In genomic region chr12:104456417-104456949, GRCh38 we compare ENCODE assay signal across 8 cellular contexts. TPM values are rescaled to one million over a fixed set of nuclear protein-coding genes. Genes with fewer than 3 reads are reported as not detected.
DNase-seq lines count a peak whose midpoint lies in the region; ATAC-seq and TF ChIP-seq lines count a peak whose summit lies in the region.

CHST11 (plus strand) TSS chr12:104456948.

- H2AFZ ChIP-seq in Loucy (ENCODE audit: low read length) = peak within 1 kb of the TSS; percentile 66
- peak within 1 kb of the TSS; percentile 90 for H2AFZ ChIP-seq in neuron (ENCODE audit: low read depth, low read length)

- H3K4me1 ChIP-seq in Loucy (ENCODE audit: insufficient read depth, low read length, poor library complexity, severe bottlenecking) (peaks cover 36% of the 10 kb centered on the region), gastroesophageal sphincter (peaks cover 0 to 50% (median 9%) of the 10 kb centered on the region in 3 donors), neuron (ENCODE audit: insufficient read depth, low read length) (peaks cover 30% of the 10 kb centered on the region), subcutaneous abdominal adipose tissue (ENCODE audit: control insufficient read depth in 5 of 5, insufficient read depth in 5 of 5, low read length in 5 of 5) (peaks cover 3 to 49% (median 40%) of the 10 kb centered on the region in 5 donors)

- peak within 1 kb of the TSS in 3 of 4 donors; percentile 72 to 87 (median 77) for H3K27ac ChIP-seq in gastroesophageal sphincter
- peak within 1 kb of the TSS; percentile 54 for H3K27ac ChIP-seq in subcutaneous abdominal adipose tissue (ENCODE audit: low read depth, low read length)

- TF ChIP-seq CTCF in Loucy (conservative IDR thresholded peaks at IDR 0.05; ENCODE audit: low read length) = peak; percentile 34
- peak in 3 of 4 experiments; percentile 43 to 45 (median 44) for TF ChIP-seq CTCF in gastroesophageal sphincter (IDR thresholded peaks at IDR 0.05)

- ATAC-seq in gastroesophageal sphincter = peak; percentile 88

- peak; percentile 93 for DNase-seq in Daoy (ENCODE audit: low read depth)
- peak; percentile 31 for DNase-seq in GOT3 (lab: John Stamatoyannopoulos, UW)
- DNase-seq in SK-N-DZ (ENCODE audit: low spot score) = peak; percentile 90
- peak; percentile 79 for DNase-seq in activated naive CD4-positive, alpha-beta T cell treated with Interleukin-2 at 50 U/mL for 16 hours

- TF ChIP-seq POLR2A in gastroesophageal sphincter (IDR thresholded peaks at IDR 0.05) = no peak

- no peaks in the 10 kb centered on the region for H3F3A ChIP-seq in Loucy (ENCODE audit: low read depth)

- H3K9me3 ChIP-seq in Loucy (ENCODE audit: insufficient read depth, low read depth, low read length) = no peaks in the 10 kb centered on the region
- no peaks in the 10 kb centered on the region for H3K9me3 ChIP-seq in gastroesophageal sphincter
- H3K9me3 ChIP-seq in neuron (ENCODE audit: low read length) = no peaks in the 10 kb centered on the region
- no peaks in the 10 kb centered on the region for H3K9me3 ChIP-seq in subcutaneous abdominal adipose tissue (ENCODE audit: control insufficient read depth in 5 of 5, low read length in 5 of 5)

- TF ChIP-seq EP300 in gastroesophageal sphincter (IDR thresholded peaks at IDR 0.05) = no peak

- no peaks in the 10 kb centered on the region for H3K9me2 ChIP-seq in Loucy (replicated peaks; ENCODE audit: low read depth, low read length)

- peak within 1 kb of the TSS; percentile 100 for H3K9ac ChIP-seq in Loucy (ENCODE audit: low read depth, low read length, poor library complexity, severe bottlenecking)
- peak within 1 kb of the TSS; percentile 70 to 87 (median 73) for H3K9ac ChIP-seq in subcutaneous abdominal adipose tissue (ENCODE audit: low read length in 5 of 5)

- peak within 1 kb of the TSS; percentile 98 for H3K4me2 ChIP-seq in Loucy (ENCODE audit: low read depth, low read length, poor library complexity, severe bottlenecking)

- H4K20me1 ChIP-seq in Loucy (ENCODE audit: insufficient read depth, low read length, poor library complexity, severe bottlenecking) = peaks cover 50% of the 10 kb centered on the region

- H3K27me3 ChIP-seq in Loucy (ENCODE audit: insufficient read depth, low read length, poor library complexity, severe bottlenecking) = peaks cover 16% of the 10 kb centered on the region
- no peaks in the 10 kb centered on the region for H3K27me3 ChIP-seq in gastroesophageal sphincter
- no peaks in the 10 kb centered on the region for H3K27me3 ChIP-seq in neuron (ENCODE audit: insufficient read depth, low read length)
- H3K27me3 ChIP-seq in subcutaneous abdominal adipose tissue (ENCODE audit: control insufficient read depth in 5 of 5, insufficient read depth in 4 of 5, low read length in 5 of 5) = peaks cover 0 to 15% (median 4%) of the 10 kb centered on the region in 5 donors

- H3K4me3 ChIP-seq in Loucy (ENCODE audit: low read length, poor library complexity, severe bottlenecking) = peak within 1 kb of the TSS; percentile 97
- peak within 1 kb of the TSS; percentile 62 to 75 for H3K4me3 ChIP-seq in gastroesophageal sphincter
- H3K4me3 ChIP-seq in neuron (ENCODE audit: low read length) = peak within 1 kb of the TSS; percentile 74
- H3K4me3 ChIP-seq in subcutaneous abdominal adipose tissue (ENCODE audit: low read depth in 1 of 5, low read length in 5 of 5) = peak within 1 kb of the TSS; percentile 75 to 85 (median 83)

- peaks cover 68% of the 10 kb centered on the region for H3K79me2 ChIP-seq in Loucy (ENCODE audit: insufficient read depth, low read length)

- H3K36me3 ChIP-seq in Loucy (ENCODE audit: insufficient read depth, low read length) (peaks cover 15% of the 10 kb centered on the region; the same call in 1 of the 2 replicates), gastroesophageal sphincter (no peaks in the 10 kb centered on the region), neuron (ENCODE audit: insufficient read depth, low read length) (no peaks in the 10 kb centered on the region), subcutaneous abdominal adipose tissue (ENCODE audit: control insufficient read depth in 5 of 5, insufficient read depth in 5 of 5, low read length in 5 of 5) (no peaks in the 10 kb centered on the region)

- 2% methylated on average over 9 to 26 of the region's 47 CpGs for WGBS in gastroesophageal sphincter (ENCODE audit: low coverage in 1 of 2), 2 donors

RNA-seq across cellular contexts. Expression of gene CHST11, which starts in this region (rescaled TPM):
- 28.8 and 37.8 TPM in 2 replicates for total RNA-seq in Daoy (2014; rRNA removed; shearing (Covaris generic))
- polyA plus RNA-seq in SK-N-DZ (2014; cell fraction: cytosol; rRNA removed) = 6.9 and 7.2 TPM in 2 replicates
- polyA plus RNA-seq in SK-N-DZ (2014; cell fraction: nucleus; rRNA removed) = 2.9 and 7.1 TPM in 2 replicates
- total RNA-seq in gastroesophageal sphincter = 10 to 100 TPM in 2 of 4 donors, 1 to 10 TPM in 2; 4.3 to 15.6 (median 11.0) TPM

Comparison
In these comparisons a context has a peak if more than half of its experiments do, and no peak if none do; other contexts are left out.
1. Peak in every context shown above with its lines: DNase-seq, ATAC-seq, H3K4me3 ChIP-seq and H3K27ac ChIP-seq.
2. DNase-seq: peak in every context shown above with its lines; median percentile 93 in Daoy; 90 in SK-N-DZ; 79 in activated naive CD4-positive, alpha-beta T cell treated with Interleukin-2 at 50 U/mL for 16 hours; 31 in GOT3.